Comparison of ENCODE assay signal across 23 cellular contexts in the genomic region with DNA sequence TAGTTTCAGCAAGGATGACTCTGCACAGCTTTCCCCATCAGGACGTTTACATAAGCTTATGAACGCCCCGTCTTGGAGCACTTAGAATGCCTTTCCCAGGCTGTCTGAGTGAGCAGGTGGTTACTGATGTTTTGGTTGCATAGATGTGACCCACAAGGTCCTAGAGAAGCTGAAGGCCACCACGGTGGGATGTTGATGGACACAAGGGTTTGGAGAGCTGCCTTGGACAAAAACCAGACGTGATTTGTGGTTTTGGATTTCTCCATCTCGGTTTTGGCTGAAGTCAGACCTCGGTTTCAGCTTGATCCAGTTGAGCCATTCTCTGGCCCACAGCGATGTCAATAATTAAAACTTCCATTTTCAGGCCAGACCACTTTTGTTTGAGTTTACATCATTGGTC.
A peak's percentile ranks its signal among the peaks of the same experiment; 100 is the strongest.
DNase-seq lines count a peak whose midpoint lies in the region; ATAC-seq and TF ChIP-seq lines count a peak whose summit lies in the region.
"Had no signal": no experiment of that assay in that cellular context is flagged by ENCODE, and none has a peak within 500 bp of the region (broad histone marks: within the 10 kb centered on the region; RNA-seq: fewer than 3 reads in every experiment).

No MANE protein-coding gene starts in this region.

- H3K27ac Mint-ChIP-seq in CD4-positive, alpha-beta memory T cell: no peak overlapping the region
- H3K27ac Mint-ChIP-seq: CD8-positive, alpha-beta T cell; IgD-negative memory B cell had no signal

- no peak for ATAC-seq in HG02623 (IDR thresholded peaks at IDR 0.05; ENCODE audit: unreplicated experiment)
- ATAC-seq: CD8-positive, alpha-beta T cell; HCT116 had no signal

- H3K4me1 ChIP-seq in CD4-positive, alpha-beta memory T cell (ENCODE audit: insufficient read depth, low read length): no peaks in the 10 kb centered on the region

- intact Hi-C loops in CD4-positive, alpha-beta memory T cell (cut with micrococcal nuclease): no loop called here

- H3K27me3 Mint-ChIP-seq in CD4-positive, alpha-beta memory T cell: peaks cover 14 to 20% of the 10 kb centered on the region in 2 donors

- peak; percentile 22 for DNase-seq in AG08396 (ENCODE audit: low spot score)
- peak; percentile 28 for DNase-seq in astrocyte of the spinal cord (ENCODE audit: low read depth, low spot score)
- DNase-seq in fibroblast of peridontal ligament (ENCODE audit: extremely low read depth): peak; percentile 94
- peak; percentile 76 for DNase-seq in myocyte (ENCODE audit: low read depth)
- DNase-seq in kidney tubule cell (ENCODE audit: low spot score): no peak
- no peak for DNase-seq in CD4-positive, alpha-beta memory T cell
- no peak for DNase-seq in activated CD8-positive, alpha-beta memory T cell treated with anti-CD3 and anti-CD28 coated beads, Interleukin-2, amount 50 U/mL, for 48 hours
- DNase-seq: ACHN; Calu3; CD8-positive, alpha-beta T cell; DMS153; NCI-H1417; NCI-H1694 treated with DMSO at 0.1 percent for 48 hours; NCI-H2081 treated with DMSO at 0.1 percent for 48 hours; NCI-H2171 treated with DMSO at 0.1 percent for 48 hours; NCI-H524 treated with DMSO at 0.1 percent for 48 hours; OCI-M1; SJCRH30 had no signal

- H3K27me3 ChIP-seq in CD4-positive, alpha-beta memory T cell (ENCODE audit: insufficient read depth, low read length): no peaks in the 10 kb centered on the region
- H3K27me3 ChIP-seq: BLaER1 treated with 17β-estradiol and CSF1 and Interleukin-3, amounts not matched to agents 10 nM and 100 nM; SJCRH30 had no signal

- H3K4me1 Mint-ChIP-seq in CD4-positive, alpha-beta memory T cell: no peaks in the 10 kb centered on the region
- H3K4me1 Mint-ChIP-seq: IgD-negative memory B cell had no signal

- no peak overlapping the region for H3K4me3 Mint-ChIP-seq in CD4-positive, alpha-beta memory T cell
- H3K4me3 Mint-ChIP-seq: CD8-positive, alpha-beta T cell; IgD-negative memory B cell had no signal

- no peaks in the 10 kb centered on the region for H3K36me3 Mint-ChIP-seq in CD4-positive, alpha-beta memory T cell
- H3K36me3 Mint-ChIP-seq: CD8-positive, alpha-beta T cell; IgD-negative memory B cell had no signal

- H3K36me3 ChIP-seq in CD4-positive, alpha-beta memory T cell (ENCODE audit: insufficient read depth, low read length): no peaks in the 10 kb centered on the region

- TF ChIP-seq CTCF in astrocyte of the spinal cord (IDR thresholded peaks at IDR 0.05; ENCODE audit: low read depth, low read length): no peak

- no peak overlapping the region for H3K27ac ChIP-seq in CD4-positive, alpha-beta memory T cell (ENCODE audit: low read depth, low read length)
- H3K27ac ChIP-seq: 22Rv1; BLaER1 treated with 17β-estradiol and CSF1 and Interleukin-3, amounts not matched to agents 10 nM and 100 nM; SJCRH30 had no signal

- POLR2A ChIA-PET in CD4-positive, alpha-beta memory T cell (lab: Charles Lee; ENCODE audit: partially characterized antibody): no interaction called here

- in situ Hi-C loops in astrocyte of the spinal cord (cut with HindIII; ENCODE audit: low sequenced_read_pairs): no loop called here

- H3K9me3 Mint-ChIP-seq in CD4-positive, alpha-beta memory T cell: peaks cover 0 to 7% (median 0%) of the 10 kb centered on the region in 8 donors
- H3K9me3 Mint-ChIP-seq: CD8-positive, alpha-beta T cell had no signal

- no peak overlapping the region for H3K4me3 ChIP-seq in astrocyte of the spinal cord (ENCODE audit: low read depth, low read length)
- no peak overlapping the region for H3K4me3 ChIP-seq in CD4-positive, alpha-beta memory T cell (ENCODE audit: low read length in 2 of 2)
- H3K4me3 ChIP-seq: BLaER1 treated with 17β-estradiol and CSF1 and Interleukin-3, amounts not matched to agents 10 nM and 100 nM; SJCRH30 had no signal

- H3K9me3 ChIP-seq in CD4-positive, alpha-beta memory T cell (ENCODE audit: control insufficient read depth in 1 of 2, low read length in 2 of 2): no peaks in the 10 kb centered on the region

- CTCF ChIA-PET in CD4-positive, alpha-beta memory T cell (lab: Charles Lee; ENCODE audit: partially characterized antibody): no interaction called here

Comparison
In these comparisons a context has a peak if more than half of its experiments do, and no peak if none do; other contexts are left out.
1. DNase-seq: peak in AG08396 (single experiment), astrocyte of the spinal cord (single experiment), fibroblast of peridontal ligament (single experiment) and myocyte (single experiment); none in kidney tubule cell (single experiment), CD4-positive, alpha-beta memory T cell (0 of 5) and activated CD8-positive, alpha-beta memory T cell treated with anti-CD3 and anti-CD28 coated beads, Interleukin-2, amount 50 U/mL, for 48 hours (single experiment).